ENCODE assay signal across 20 cellular contexts in genomic region chr11:125312391-125312790, GRCh38.
"Had no signal": no experiment of that assay in that cellular context is flagged by ENCODE, and none has a peak within 500 bp of the region (broad histone marks: within the 10 kb centered on the region; RNA-seq: fewer than 3 reads in every experiment).

No MANE protein-coding gene starts in this region.

- H3K4me3 ChIP-seq: colonic mucosa, esophagus squamous epithelium, gastroesophageal sphincter, hepatocyte, right atrium auricular region, sigmoid colon, skin epidermis, stomach, thoracic aorta, transverse colon had no signal

- ATAC-seq: gastroesophageal sphincter, left lobe of liver had no signal

- H3K36me3 ChIP-seq: colonic mucosa, esophagus squamous epithelium, gastroesophageal sphincter, neutrophil, right atrium auricular region, sigmoid colon, stomach, thoracic aorta, transverse colon had no signal

- H2AFZ ChIP-seq: hepatocyte had no signal

- H3K27ac Mint-ChIP-seq: nephron had no signal

- H3K4me1 ChIP-seq: colonic mucosa had no signal

- DNase-seq: colonic mucosa; dermis blood vessel endothelial cell; esophagus squamous epithelium; foreskin fibroblast; mammary epithelial cell; midbrain; posterior cingulate gyrus; sigmoid colon; stimulated activated naive CD4-positive, alpha-beta T cell; stomach; substantia nigra; transverse colon had no signal

- H3K4me2 ChIP-seq: hepatocyte had no signal

- H3K4me3 Mint-ChIP-seq: nephron had no signal

- H3K9me3 ChIP-seq: colonic mucosa, esophagus squamous epithelium, neutrophil, right atrium auricular region, sigmoid colon, stomach, thoracic aorta, transverse colon had no signal

- H3K27ac ChIP-seq: colonic mucosa, esophagus squamous epithelium, gastroesophageal sphincter, hepatocyte, neutrophil, right atrium auricular region, sigmoid colon, skin epidermis, stomach, thoracic aorta, transverse colon had no signal

- H3K79me2 ChIP-seq: hepatocyte had no signal

- H3K27me3 ChIP-seq: colonic mucosa, esophagus squamous epithelium, gastroesophageal sphincter, hepatocyte, right atrium auricular region, sigmoid colon, stomach, transverse colon had no signal
